In the genomic region with DNA sequence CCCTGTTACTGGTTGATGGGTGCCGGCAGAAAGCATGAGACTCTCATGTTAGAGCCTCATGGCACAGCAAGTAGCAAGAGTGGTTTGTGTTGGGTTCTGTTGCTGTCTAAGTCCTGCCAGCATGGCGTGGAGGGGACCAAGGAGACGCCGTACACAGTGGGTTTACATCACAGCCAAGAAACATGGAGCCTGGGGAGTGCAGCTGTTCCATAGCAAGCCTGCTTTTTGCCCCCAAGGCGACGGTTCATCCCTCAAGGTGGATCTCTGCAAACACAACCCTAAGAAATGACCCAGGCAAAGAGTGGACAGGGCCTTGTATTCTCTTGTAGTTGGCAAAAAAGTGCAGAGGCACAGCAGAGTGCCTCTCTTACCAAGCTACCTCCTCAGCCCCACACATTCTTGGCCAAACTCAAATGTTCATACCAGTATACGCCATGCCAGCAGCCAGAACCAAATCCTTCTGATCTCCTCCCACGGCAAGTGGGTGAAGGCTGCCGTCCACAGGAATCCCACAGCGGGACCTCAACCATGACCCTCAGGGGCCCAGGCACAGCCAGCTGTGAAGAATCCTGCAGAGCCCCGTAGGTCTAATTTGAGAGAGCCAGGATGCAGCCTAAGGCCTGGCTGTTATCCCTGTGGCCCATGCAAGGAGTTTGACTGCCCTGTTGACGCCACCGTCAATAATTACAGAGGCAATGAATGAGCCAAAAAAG, we compare ENCODE assay signal across 18 cellular contexts.
"Had no signal": no experiment of that assay in that cellular context is flagged by ENCODE, and none has a peak within 500 bp of the region (broad histone marks: within the 10 kb centered on the region; RNA-seq: fewer than 3 reads in every experiment).

No MANE protein-coding gene starts in this region.

- ATAC-seq: activated CD4-positive, CD25-positive, alpha-beta regulatory T cell treated with anti-CD3 and anti-CD28 coated beads, Interleukin-2, amount 50 U/mL, for 24 hours; activated CD8-positive, alpha-beta T cell treated with anti-CD3 and anti-CD28 coated beads, Interleukin-2, amount 10 ng/mL, durations not matched to agents 7 days and 5 days; activated T-helper 17 cell treated with anti-CD3 and anti-CD28 coated beads, Interleukin-2, amount 50 U/mL, for 72 hours; effector memory CD8-positive, alpha-beta T cell; heart left ventricle; mucosa of descending colon; natural killer cell had no signal

- DNase-seq: activated naive CD4-positive, alpha-beta T cell treated with anti-CD3 and anti-CD28 coated beads, Interleukin-2, amount 10 ng/mL, durations not matched to agents 7 days and 5 days; activated T-cell treated with anti-CD3 and anti-CD28 coated beads for 4 hours; dermis blood vessel endothelial cell; effector memory CD8-positive, alpha-beta T cell; immature natural killer cell; mucosa of descending colon; natural killer cell; stimulated activated CD4-positive, alpha-beta T cell treated with anti-CD3 and anti-CD28 coated beads, Interleukin-1b, Interleukin-23, amount 100 ng/mL, for 48 hours; uterus had no signal

- H3K9me3 Mint-ChIP-seq: activated T-helper 17 cell treated with anti-CD3 and anti-CD28 coated beads, Interleukin-2, amount 50 U/mL, for 72 hours; immature natural killer cell; natural killer cell had no signal

- H3K27ac ChIP-seq: ascending aorta, breast epithelium, epithelial cell of prostate, heart left ventricle, right lobe of liver, uterus had no signal

- H3K4me1 Mint-ChIP-seq: activated T-helper 17 cell treated with anti-CD3 and anti-CD28 coated beads, Interleukin-2, amount 50 U/mL, for 72 hours; immature natural killer cell; natural killer cell had no signal

- H3K27ac Mint-ChIP-seq: activated CD8-positive, alpha-beta T cell treated with anti-CD3 and anti-CD28 coated beads, Interleukin-2, amount 10 ng/mL, durations not matched to agents 7 days and 5 days; activated naive CD4-positive, alpha-beta T cell treated with anti-CD3 and anti-CD28 coated beads, Interleukin-2, amount 10 ng/mL, durations not matched to agents 7 days and 5 days; activated T-helper 17 cell treated with anti-CD3 and anti-CD28 coated beads, Interleukin-2, amount 50 U/mL, for 72 hours; immature natural killer cell; natural killer cell; progenitor cell of endocrine pancreas had no signal

- H3K36me3 Mint-ChIP-seq: activated naive CD4-positive, alpha-beta T cell treated with anti-CD3 and anti-CD28 coated beads, Interleukin-2, amount 10 ng/mL, durations not matched to agents 7 days and 5 days; immature natural killer cell; natural killer cell had no signal

- H3K4me3 Mint-ChIP-seq: activated CD8-positive, alpha-beta T cell treated with anti-CD3 and anti-CD28 coated beads, Interleukin-2, amount 10 ng/mL, durations not matched to agents 7 days and 5 days; activated naive CD4-positive, alpha-beta T cell treated with anti-CD3 and anti-CD28 coated beads, Interleukin-2, amount 10 ng/mL, durations not matched to agents 7 days and 5 days; activated T-helper 17 cell treated with anti-CD3 and anti-CD28 coated beads, Interleukin-2, amount 50 U/mL, for 72 hours; effector memory CD8-positive, alpha-beta T cell; immature natural killer cell; natural killer cell had no signal
